9 cellular contexts compared by ENCODE assay signal in genomic region chr11:65545853-65546216, GRCh38. TPM values are rescaled to one million over a fixed set of nuclear protein-coding genes. Genes with fewer than 3 reads are reported as not detected.
DNase-seq lines count a peak whose midpoint lies in the region; ATAC-seq, FAIRE-seq and TF ChIP-seq lines count a peak whose summit lies in the region.
"Had no signal": no experiment of that assay in that cellular context is flagged by ENCODE, and none has a peak within 500 bp of the region (broad histone marks: within the 10 kb centered on the region; RNA-seq: fewer than 3 reads in every experiment).

No MANE protein-coding gene starts in this region.

- H3K27ac Mint-ChIP-seq in CD14-positive monocyte (peak overlapping the region in 4 of 7 donors; percentile 27 to 68 (median 45)), naive B cell (peak overlapping the region; percentile 97 to 99 (median 98))
- H3K27ac Mint-ChIP-seq in central memory CD8-positive, alpha-beta T cell (ENCODE audit: low read depth): peak overlapping the region; percentile 83

- H3K36me3 Mint-ChIP-seq in CD14-positive monocyte (no peaks in the 10 kb centered on the region), naive B cell (no peaks in the 10 kb centered on the region)
- peaks cover 11% of the 10 kb centered on the region for H3K36me3 Mint-ChIP-seq in central memory CD8-positive, alpha-beta T cell (ENCODE audit: insufficient read depth)

- no peak for FAIRE-seq in HTR-8/SVneo (lab: Jason Lieb, UNC)

- H3K4me3 Mint-ChIP-seq in CD14-positive monocyte (peak overlapping the region; percentile 60 to 83), naive B cell (peak overlapping the region; percentile 57 to 93 (median 82))
- H3K4me3 Mint-ChIP-seq in central memory CD8-positive, alpha-beta T cell: no peak overlapping the region

- no peak for ATAC-seq in central memory CD8-positive, alpha-beta T cell (replicated peaks; ENCODE audit: extremely low read depth, poor library complexity, severe bottlenecking)
- ATAC-seq in naive B cell (ENCODE audit: low read depth in 2 of 2) (peak in 1 of 2 donors; percentile 0), GM18868 (IDR thresholded peaks at IDR 0.05; ENCODE audit: unreplicated experiment) (no peak)

- DNase-seq in CD14-positive monocyte (ENCODE audit: low spot score): no peak
- no peak for DNase-seq in Jurkat, Clone E6-1 (ENCODE audit: low read depth, low spot score)
- DNase-seq in central memory CD8-positive, alpha-beta T cell (ENCODE audit: low spot score in 2 of 2): no peak
- no peak for DNase-seq in naive B cell
- no peak for DNase-seq in amniotic stem cell (lab: John Stamatoyannopoulos, UW)
- DNase-seq in HTR-8/SVneo (ENCODE audit: insufficient read length, low spot score): no peak
- DNase-seq in NCI-H1436 treated with DMSO at 0.1 percent for 48 hours (lab: John Stamatoyannopoulos, UW): no peak
- DNase-seq: NCI-H2081 treated with DMSO at 0.1 percent for 48 hours had no signal

- no peak for TF ChIP-seq CTCF in CD14-positive monocyte (IDR thresholded peaks at IDR 0.05)

- peaks cover 0 to 2% (median 0%) of the 10 kb centered on the region in 7 donors for H3K9me3 Mint-ChIP-seq in CD14-positive monocyte
- no peaks in the 10 kb centered on the region for H3K9me3 Mint-ChIP-seq in central memory CD8-positive, alpha-beta T cell
- no peaks in the 10 kb centered on the region for H3K9me3 Mint-ChIP-seq in naive B cell

- H3K27me3 Mint-ChIP-seq in CD14-positive monocyte (ENCODE audit: low read depth in 3 of 3): peaks cover 17 to 18% (median 18%) of the 10 kb centered on the region in 3 donors
- H3K27me3 Mint-ChIP-seq in central memory CD8-positive, alpha-beta T cell: no peaks in the 10 kb centered on the region
- H3K27me3 Mint-ChIP-seq in naive B cell: no peaks in the 10 kb centered on the region

- intact Hi-C loops in CD14-positive monocyte (cut with micrococcal nuclease): loop anchor here in 1 of 2 donors (10.0 kb wide), 1 partner anchor 69 kb away; the partner anchor contains the start of genes MAP3K11 and PCNX3

- peaks cover 30% of the 10 kb centered on the region for H3K4me1 Mint-ChIP-seq in CD14-positive monocyte
- peaks cover 48% of the 10 kb centered on the region for H3K4me1 Mint-ChIP-seq in central memory CD8-positive, alpha-beta T cell
- peaks cover 62 to 77% (median 69%) of the 10 kb centered on the region in 3 donors for H3K4me1 Mint-ChIP-seq in naive B cell

- H3K4me3 ChIP-seq in Jurkat, Clone E6-1 (ENCODE audit: low read length): peak overlapping the region; percentile 40

RNA-seq across cellular contexts. Expression of gene LTBP3, which starts 12.3 kb away (rescaled TPM):
- polyA plus RNA-seq in CD14-positive monocyte: 1 to 10 TPM; 3.4 to 4.6 TPM
- polyA plus RNA-seq in Jurkat, Clone E6-1 (2012; ENCODE audit: insufficient read depth, insufficient read length): 12.2 TPM
- 10 to 100 TPM; 12.5 to 40.5 (median 23.0) TPM for polyA plus RNA-seq in naive B cell (ENCODE audit: low read depth in 6 of 6)

RNA-seq across cellular contexts. Expression of gene SCYL1, which starts 21.0 kb away (rescaled TPM):
- polyA plus RNA-seq in CD14-positive monocyte (10 to 100 TPM; 18.6 to 29.7 TPM), naive B cell (ENCODE audit: low read depth in 6 of 6) (10 to 100 TPM; 21.8 to 40.0 (median 27.2) TPM)
- 69.4 TPM for polyA plus RNA-seq in Jurkat, Clone E6-1 (2012; ENCODE audit: insufficient read depth, insufficient read length)

RNA-seq across cellular contexts. Expression of gene ZNRD2, which starts 24.4 kb away (rescaled TPM):
- polyA plus RNA-seq in CD14-positive monocyte (10 to 100 TPM; 48.5 to 56.2 TPM), naive B cell (ENCODE audit: low read depth in 6 of 6) (10 to 100 TPM; 56.9 to 74.5 (median 69.8) TPM)
- polyA plus RNA-seq in Jurkat, Clone E6-1 (2012; ENCODE audit: insufficient read depth, insufficient read length): 115 TPM

RNA-seq across cellular contexts. Expression of gene FAM89B, which starts 26.5 kb away (rescaled TPM):
- polyA plus RNA-seq in CD14-positive monocyte: 100 to 1,000 TPM in 1 of 2 donors, 10 to 100 TPM in 1; 70.8 to 139 TPM
- 51.2 TPM for polyA plus RNA-seq in Jurkat, Clone E6-1 (2012; ENCODE audit: insufficient read depth, insufficient read length)
- 10 to 100 TPM; 44.3 to 82.6 (median 61.8) TPM for polyA plus RNA-seq in naive B cell (ENCODE audit: low read depth in 6 of 6)

RNA-seq across cellular contexts. Expression of gene EHBP1L1, which starts 30.0 kb away (rescaled TPM):
- polyA plus RNA-seq in CD14-positive monocyte (10 to 100 TPM; 29.6 to 42.6 TPM), naive B cell (ENCODE audit: low read depth in 6 of 6) (10 to 100 TPM in 4 of 6 donors, 1 to 10 TPM in 2; 5.5 to 18.3 (median 11.6) TPM)
- 37.5 TPM for polyA plus RNA-seq in Jurkat, Clone E6-1 (2012; ENCODE audit: insufficient read depth, insufficient read length)

Comparison
In these comparisons a context has a peak if more than half of its experiments do, and no peak if none do; other contexts are left out.
1. H3K27ac Mint-ChIP-seq: peak in every context shown above with its lines; median percentile 98 in naive B cell; 83 in central memory CD8-positive, alpha-beta T cell; 45 in CD14-positive monocyte.